ENCODE assay signal across 1 cellular context in the genomic region with DNA sequence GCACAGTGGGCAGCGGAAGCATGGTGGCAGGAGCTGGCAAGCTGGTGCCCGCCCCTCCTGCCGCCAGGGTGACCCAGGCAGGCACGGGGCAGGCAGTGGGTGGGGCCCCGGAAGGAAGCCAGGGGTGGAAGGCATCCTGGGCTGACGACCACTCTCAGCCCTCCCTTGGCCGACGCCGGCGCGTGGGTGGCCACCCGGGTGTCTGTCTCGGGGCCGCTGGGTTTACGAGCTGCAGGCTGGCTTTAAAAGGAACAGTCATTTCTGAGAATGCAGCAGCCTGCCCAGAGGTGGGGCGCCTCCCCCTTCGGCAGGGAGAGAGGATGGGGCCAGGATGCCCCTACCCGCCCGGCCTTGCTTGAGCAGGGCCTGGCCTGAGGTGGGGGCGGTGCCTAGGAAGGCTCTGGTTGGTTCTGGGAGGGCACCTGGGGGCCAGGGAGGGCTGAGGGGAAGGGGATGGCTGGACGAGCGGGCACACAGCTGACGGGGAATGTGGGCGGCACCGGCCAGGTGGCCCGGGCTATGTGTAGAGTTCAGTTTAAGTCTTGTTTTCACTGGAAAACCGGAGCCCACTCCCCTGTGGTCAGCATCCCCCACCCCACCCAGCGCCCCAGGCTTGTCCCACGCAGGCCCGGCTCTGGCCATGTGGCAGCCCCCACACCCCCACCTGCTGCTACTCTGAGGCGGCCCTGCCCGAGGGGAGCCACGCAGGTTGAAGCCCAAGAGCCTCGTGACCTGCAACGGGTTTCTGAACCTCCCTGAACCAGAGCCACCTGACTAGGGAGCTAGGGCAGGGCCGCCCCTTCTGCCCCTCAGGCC.
TF ChIP-seq lines count a peak whose summit lies in the region.

No MANE protein-coding gene starts in this region.

TF ChIP-seq in HepG2, 621 proteins besides CTCF, POLR2A, EP300 and RAD21:
- TF ChIP-seq, protein P1, sequence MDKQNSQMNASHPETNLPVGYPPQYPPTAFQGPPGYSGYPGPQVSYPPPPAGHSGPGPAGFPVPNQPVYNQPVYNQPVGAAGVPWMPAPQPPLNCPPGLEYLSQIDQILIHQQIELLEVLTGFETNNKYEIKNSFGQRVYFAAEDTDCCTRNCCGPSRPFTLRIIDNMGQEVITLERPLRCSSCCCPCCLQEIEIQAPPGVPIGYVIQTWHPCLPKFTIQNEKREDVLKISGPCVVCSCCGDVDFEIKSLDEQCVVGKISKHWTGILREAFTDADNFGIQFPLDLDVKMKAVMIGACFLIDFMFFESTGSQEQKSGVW (CRISPR knock-in tag; IDR thresholded peaks at IDR 0.05; ENCODE audit: borderline replicate concordance): no peak
- TF ChIP-seq SIN3A (IDR thresholded peaks at IDR 0.05; ENCODE audit: borderline replicate concordance, low read depth, low read length): no peak
- 0 out of 2 replicates have a peak, but pooled peaks have one; percentile 4 for TF ChIP-seq MTA1 (CRISPR knock-in tag; IDR thresholded peaks at IDR 0.05; ENCODE audit: borderline replicate concordance)
- TF ChIP-seq, protein P2, sequence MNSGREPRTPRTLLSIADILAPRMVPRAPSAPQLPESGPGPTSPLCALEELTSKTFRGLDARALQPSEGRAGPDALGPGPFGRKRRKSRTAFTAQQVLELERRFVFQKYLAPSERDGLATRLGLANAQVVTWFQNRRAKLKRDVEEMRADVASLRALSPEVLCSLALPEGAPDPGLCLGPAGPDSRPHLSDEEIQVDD (CRISPR knock-in tag; IDR thresholded peaks at IDR 0.05; ENCODE audit: borderline replicate concordance): no peak
- TF ChIP-seq HNRNPL (IDR thresholded peaks at IDR 0.05; ENCODE audit: low read depth, low read length): 0 out of 2 replicates have a peak, but pooled peaks have one; percentile 19
- no peak for TF ChIP-seq CREBL2 (CRISPR knock-in tag; IDR thresholded peaks at IDR 0.05; ENCODE audit: borderline replicate concordance)
- peak; percentile 69; the same call in 1 of the 2 replicates for TF ChIP-seq AKAP8 (CRISPR knock-in tag; IDR thresholded peaks at IDR 0.05)
- no peak for TF ChIP-seq ZBTB39 (CRISPR knock-in tag; IDR thresholded peaks at IDR 0.05)
- TF ChIP-seq ZSCAN29 (CRISPR knock-in tag; conservative IDR thresholded peaks at IDR 0.05): no peak
- TF ChIP-seq ZNF430 (CRISPR knock-in tag; IDR thresholded peaks at IDR 0.05): no peak
- no peak for TF ChIP-seq ZNF354B (CRISPR knock-in tag; IDR thresholded peaks at IDR 0.05)
- no peak for TF ChIP-seq NFE2 (CRISPR knock-in tag; IDR thresholded peaks at IDR 0.05)
- TF ChIP-seq TSC22D2 (CRISPR knock-in tag; IDR thresholded peaks at IDR 0.05; ENCODE audit: borderline replicate concordance): no peak
- TF ChIP-seq, protein P3, sequence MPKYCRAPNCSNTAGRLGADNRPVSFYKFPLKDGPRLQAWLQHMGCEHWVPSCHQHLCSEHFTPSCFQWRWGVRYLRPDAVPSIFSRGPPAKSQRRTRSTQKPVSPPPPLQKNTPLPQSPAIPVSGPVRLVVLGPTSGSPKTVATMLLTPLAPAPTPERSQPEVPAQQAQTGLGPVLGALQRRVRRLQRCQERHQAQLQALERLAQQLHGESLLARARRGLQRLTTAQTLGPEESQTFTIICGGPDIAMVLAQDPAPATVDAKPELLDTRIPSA (CRISPR knock-in tag; IDR thresholded peaks at IDR 0.05; ENCODE audit: borderline replicate concordance): no peak
- TF ChIP-seq RBFOX2 (IDR thresholded peaks at IDR 0.05; ENCODE audit: low read depth, low read length): peak; percentile 66
- no peak for TF ChIP-seq ZNF737 (CRISPR knock-in tag; IDR thresholded peaks at IDR 0.05; ENCODE audit: borderline replicate concordance)
- no peak for TF ChIP-seq HOMEZ (CRISPR knock-in tag; IDR thresholded peaks at IDR 0.05; ENCODE audit: low read depth)
